Comparison of ENCODE assay signal across 8 cellular contexts in the genomic region with DNA sequence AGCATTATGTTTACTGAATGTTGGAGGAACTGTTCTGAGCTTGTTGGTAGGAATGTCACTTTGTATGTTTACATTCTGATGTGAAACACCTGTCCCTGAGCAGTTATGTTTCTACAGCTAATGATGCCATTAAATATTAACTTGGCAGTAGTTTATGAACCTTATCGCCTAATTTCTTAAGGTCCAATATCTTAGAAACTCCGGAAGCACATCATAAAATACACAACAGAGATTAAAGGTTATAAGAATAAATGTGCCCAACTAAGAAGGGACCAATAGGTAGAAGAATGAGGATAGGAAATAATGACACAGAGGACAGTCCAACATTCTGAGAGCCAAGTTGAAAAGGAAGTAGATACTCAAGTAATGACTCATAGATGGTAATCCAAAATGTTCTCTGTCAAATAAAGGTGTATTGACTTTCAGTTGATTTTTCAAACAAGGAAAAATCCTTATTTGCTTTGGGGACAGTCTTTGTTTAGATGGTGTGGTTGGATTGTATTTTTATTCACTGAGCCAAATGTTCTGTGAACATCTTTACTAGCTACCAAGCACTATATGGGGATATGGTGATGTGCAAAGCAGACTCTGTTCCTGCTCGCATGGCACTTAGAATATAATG. TPM values are rescaled to one million over a fixed set of nuclear protein-coding genes. Genes with fewer than 3 reads are reported as not detected.
DNase-seq lines count a peak whose midpoint lies in the region; ATAC-seq and TF ChIP-seq lines count a peak whose summit lies in the region.

No MANE protein-coding gene starts in this region.

- H3K4me1 ChIP-seq in RWPE2 (ENCODE audit: insufficient read depth, poor library complexity, severe bottlenecking) = peaks cover 18% of the 10 kb centered on the region

- no peaks in the 10 kb centered on the region for H3K9me3 ChIP-seq in RWPE2 (ENCODE audit: severe bottlenecking)

- peaks cover 10% of the 10 kb centered on the region for H3K36me3 Mint-ChIP-seq in activated CD4-positive, alpha-beta T cell treated with anti-CD3 and anti-CD28 coated beads, Interleukin-2, amount 10 ng/mL, durations not matched to agents 24 days and 14 days (ENCODE audit: low read depth)

- H3K27me3 ChIP-seq in RWPE2 (ENCODE audit: insufficient read depth, poor library complexity, severe bottlenecking) = no peaks in the 10 kb centered on the region

- no peak for TF ChIP-seq CTCF in RWPE2 (IDR thresholded peaks at IDR 0.05; ENCODE audit: poor library complexity, severe bottlenecking)

- no peak overlapping the region for H3K4me3 ChIP-seq in RWPE2 (ENCODE audit: severe bottlenecking)

- H3K27me3 Mint-ChIP-seq in activated CD4-positive, alpha-beta T cell treated with anti-CD3 and anti-CD28 coated beads, Interleukin-2, amount 10 ng/mL, durations not matched to agents 24 days and 14 days = no peaks in the 10 kb centered on the region

- peak overlapping the region; percentile 69 for H3K27ac ChIP-seq in RWPE2 (ENCODE audit: poor library complexity, severe bottlenecking)

- H3K36me3 ChIP-seq in RWPE2 (ENCODE audit: low read depth) = peaks cover 3% of the 10 kb centered on the region; the same call in 1 of the 2 replicates

- ATAC-seq in HG03108 (IDR thresholded peaks at IDR 0.05; ENCODE audit: unreplicated experiment) (peak; percentile 60), RWPE2 (ENCODE audit: low read depth) (peak; percentile 94), GM19324 (IDR thresholded peaks at IDR 0.05; ENCODE audit: low FRiP score, unreplicated experiment) (no peak)

- no peak overlapping the region for H3K4me3 Mint-ChIP-seq in activated CD4-positive, alpha-beta T cell treated with anti-CD3 and anti-CD28 coated beads, Interleukin-2, amount 10 ng/mL, durations not matched to agents 24 days and 14 days

- intact Hi-C loops in activated CD4-positive, alpha-beta T cell treated with anti-CD3 and anti-CD28 coated beads, Interleukin-2, amount 10 ng/mL, durations not matched to agents 24 days and 14 days (cut with micrococcal nuclease) = loop anchor here (5.0 kb wide), 1 partner anchor 33 kb away; no protein-coding TSS in a partner anchor

- no peak for DNase-seq in activated CD4-positive, alpha-beta T cell treated with anti-CD3 and anti-CD28 coated beads, Interleukin-2, amount 10 ng/mL, durations not matched to agents 24 days and 14 days
- no peak for DNase-seq in activated CD4-positive, alpha-beta T cell treated with anti-CD3 and anti-CD28 coated beads, Interleukin-2, amount 50 U/mL, for 1 hour
- DNase-seq in RWPE2 (ENCODE audit: low spot score) (no peak), iris pigment epithelial cell (ENCODE audit: low read depth) (peak; percentile 36), NCI-H526 (lab: John Stamatoyannopoulos, UW) (no peak), NCI-H524 treated with DMSO at 0.1 percent for 48 hours (lab: John Stamatoyannopoulos, UW) (no peak)

- H3K9me3 Mint-ChIP-seq in activated CD4-positive, alpha-beta T cell treated with anti-CD3 and anti-CD28 coated beads, Interleukin-2, amount 10 ng/mL, durations not matched to agents 24 days and 14 days = no peaks in the 10 kb centered on the region

- peak overlapping the region; percentile 76 for H3K27ac Mint-ChIP-seq in activated CD4-positive, alpha-beta T cell treated with anti-CD3 and anti-CD28 coated beads, Interleukin-2, amount 10 ng/mL, durations not matched to agents 24 days and 14 days

- peaks cover 14% of the 10 kb centered on the region for H3K4me1 Mint-ChIP-seq in activated CD4-positive, alpha-beta T cell treated with anti-CD3 and anti-CD28 coated beads, Interleukin-2, amount 10 ng/mL, durations not matched to agents 24 days and 14 days

RNA-seq across cellular contexts. Expression of a gene that starts 31.9 kb away (rescaled TPM):
- 20.5 and 22.6 TPM in 2 replicates for total RNA-seq in activated CD4-positive, alpha-beta T cell treated with anti-CD3 and anti-CD28 coated beads, Interleukin-2, amount 10 ng/mL, durations not matched to agents 24 days and 14 days
